13 cellular contexts compared by ENCODE assay signal in genomic region chr15:23866832-23867231, GRCh38.
A peak's percentile ranks its signal among the peaks of the same experiment; 100 is the strongest.
DNase-seq lines count a peak whose midpoint lies in the region; ATAC-seq and TF ChIP-seq lines count a peak whose summit lies in the region.
"Had no signal": no experiment of that assay in that cellular context is flagged by ENCODE, and none has a peak within 500 bp of the region (broad histone marks: within the 10 kb centered on the region; RNA-seq: fewer than 3 reads in every experiment).

No MANE protein-coding gene starts in this region.

- no peaks in the 10 kb centered on the region for H4K20me1 ChIP-seq in hepatocyte (ENCODE audit: insufficient read depth, poor library complexity, severe bottlenecking)

- WGBS in hepatocyte (ENCODE audit: low lambda C conversion rate, missing lambda C conversion rate), result 51% methylated on average over 6 of the region's 6 CpGs

- ATAC-seq in Panc1, result no peak
- ATAC-seq in GM18511 (IDR thresholded peaks at IDR 0.05; ENCODE audit: unreplicated experiment), result no peak
- ATAC-seq: stimulated activated effector memory CD8-positive, alpha-beta T cell treated with anti-CD3 and anti-CD28 coated beads, Interleukin-12 subunit alpha, Interleukin-12 subunit beta, amount 100 ng/mL, for 72 hours had no signal

- no peaks in the 10 kb centered on the region for H3K4me1 ChIP-seq in Panc1 (ENCODE audit: control insufficient read depth, insufficient read depth, low read length)
- H3K4me1 ChIP-seq in hepatocyte (ENCODE audit: insufficient read depth), result no peaks in the 10 kb centered on the region
- H3K4me1 ChIP-seq: spleen had no signal

- H3K36me3 ChIP-seq in Panc1 (ENCODE audit: control insufficient read depth, insufficient read depth, low read length), result no peaks in the 10 kb centered on the region
- no peaks in the 10 kb centered on the region for H3K36me3 ChIP-seq in hepatocyte (replicated peaks; ENCODE audit: insufficient read depth, low read depth)
- H3K36me3 ChIP-seq: spleen had no signal

- no peak overlapping the region for H3K27ac Mint-ChIP-seq in HFFc6
- H3K27ac Mint-ChIP-seq: stimulated activated effector memory CD8-positive, alpha-beta T cell treated with anti-CD3 and anti-CD28 coated beads, Interleukin-12 subunit alpha, Interleukin-12 subunit beta, amount 100 ng/mL, for 72 hours had no signal

- H3K4me3 Mint-ChIP-seq in HFFc6, result no peak overlapping the region
- H3K4me3 Mint-ChIP-seq: stimulated activated effector memory CD8-positive, alpha-beta T cell treated with anti-CD3 and anti-CD28 coated beads, Interleukin-12 subunit alpha, Interleukin-12 subunit beta, amount 100 ng/mL, for 72 hours had no signal

- no peak overlapping the region for H2AFZ ChIP-seq in hepatocyte

- no peaks in the 10 kb centered on the region for H3K9me2 ChIP-seq in hepatocyte (replicated peaks; ENCODE audit: insufficient read depth)

- no TSS peak for BruUV-seq in Panc1 (replicated peaks; lab: Mats Ljungman, UMichigan)

- in situ Hi-C loops in ACHN (cut with HindIII; ENCODE audit: low pct_ligation_motif_present, low pct_unique_long_range_greater_than_20kb, low sequenced_read_pairs) (loop anchor here (25.0 kb wide), 1 partner anchor 230 kb away; the partner anchor contains the start of gene MAGEL2), Panc1 (cut with HindIII; ENCODE audit: low pct_unique_long_range_greater_than_20kb, low sequenced_read_pairs) (no loop called here)

- H3K4me1 Mint-ChIP-seq in HFFc6 (ENCODE audit: low read depth), result no peaks in the 10 kb centered on the region
- H3K4me1 Mint-ChIP-seq: stimulated activated effector memory CD8-positive, alpha-beta T cell treated with anti-CD3 and anti-CD28 coated beads, Interleukin-12 subunit alpha, Interleukin-12 subunit beta, amount 100 ng/mL, for 72 hours had no signal

- peaks cover 6% of the 10 kb centered on the region; the same call in 1 of the 2 replicates for H3K36me3 Mint-ChIP-seq in HFFc6 (ENCODE audit: low read depth)
- H3K36me3 Mint-ChIP-seq: stimulated activated effector memory CD8-positive, alpha-beta T cell treated with anti-CD3 and anti-CD28 coated beads, Interleukin-12 subunit alpha, Interleukin-12 subunit beta, amount 100 ng/mL, for 72 hours had no signal

- H3K27me3 Mint-ChIP-seq in HFFc6 (ENCODE audit: insufficient read depth), result peaks cover 2% of the 10 kb centered on the region; the same call in 1 of the 2 replicates

- intact Hi-C loops in Panc1 (cut with micrococcal nuclease; ENCODE audit: unreplicated experiment), result no loop called here

- H3K4me2 ChIP-seq in hepatocyte, result no peak overlapping the region

- TF ChIP-seq CTCF in HFFc6 (IDR thresholded peaks at IDR 0.05) (peak; percentile 18; the same call in 1 of the 2 replicates), Panc1 (IDR thresholded peaks at IDR 0.05) (peak; percentile 45), hepatocyte (IDR thresholded peaks at IDR 0.05; ENCODE audit: poor library complexity) (peak; percentile 46), foreskin fibroblast (IDR thresholded peaks at IDR 0.05; ENCODE audit: low read depth, low read length) (no peak)

- H3K79me2 ChIP-seq in hepatocyte, result no peaks in the 10 kb centered on the region

- H3K27ac ChIP-seq in Panc1 (ENCODE audit: low read length), result no peak overlapping the region
- no peak overlapping the region for H3K27ac ChIP-seq in hepatocyte
- H3K27ac ChIP-seq: spleen had no signal

- H3K27me3 ChIP-seq in Panc1 (ENCODE audit: control insufficient read depth, insufficient read depth, low read length) (no peaks in the 10 kb centered on the region), hepatocyte (no peaks in the 10 kb centered on the region)

- peaks cover 29% of the 10 kb centered on the region for H3K9me3 Mint-ChIP-seq in HFFc6

- no peak overlapping the region for H3K4me3 ChIP-seq in Panc1 (ENCODE audit: low read depth in 2 of 2, low read length in 2 of 2)
- H3K4me3 ChIP-seq in hepatocyte, result no peak overlapping the region
- H3K4me3 ChIP-seq in foreskin fibroblast (ENCODE audit: low read depth in 1 of 2, low read length in 2 of 2), result no peak overlapping the region
- H3K4me3 ChIP-seq: spleen had no signal

- CTCF ChIA-PET in Panc1 (lab: Charles Lee), result interaction anchor here (1.2 kb wide), 1 partner anchor 222 kb away, joined by 4 read pairs; no protein-coding TSS in a partner anchor

- DNase-seq in ACHN (peak; percentile 30), HFFc6 (no peak), Panc1 (ENCODE audit: low read depth, low spot score) (no peak), hepatocyte (ENCODE audit: low spot score) (peak; percentile 27), T-helper 1 cell (no peak), foreskin fibroblast (no peak)
- DNase-seq in activated CD8-positive, alpha-beta memory T cell treated with anti-CD3 and anti-CD28 coated beads for 24 hours, result no peak
- DNase-seq: cerebellar nuclear complex, DMS153, HCEC 1CT, spleen had no signal

- POLR2A ChIA-PET in Panc1 (lab: Charles Lee), result no interaction called here

- H3K9me3 ChIP-seq in Panc1 (ENCODE audit: control insufficient read depth, insufficient read depth, low read depth, low read length) (no peaks in the 10 kb centered on the region), hepatocyte (ENCODE audit: low read depth) (no peaks in the 10 kb centered on the region)
- H3K9me3 ChIP-seq: spleen had no signal

Comparison
In these comparisons a context has a peak if more than half of its experiments do, and no peak if none do; other contexts are left out.
1. DNase-seq: peak in ACHN (single experiment) and hepatocyte (single experiment); none in HFFc6 (single experiment), Panc1 (single experiment), T-helper 1 cell (0 of 5), activated CD8-positive, alpha-beta memory T cell treated with anti-CD3 and anti-CD28 coated beads for 24 hours (single experiment) and foreskin fibroblast (0 of 2).